In the genomic region with DNA sequence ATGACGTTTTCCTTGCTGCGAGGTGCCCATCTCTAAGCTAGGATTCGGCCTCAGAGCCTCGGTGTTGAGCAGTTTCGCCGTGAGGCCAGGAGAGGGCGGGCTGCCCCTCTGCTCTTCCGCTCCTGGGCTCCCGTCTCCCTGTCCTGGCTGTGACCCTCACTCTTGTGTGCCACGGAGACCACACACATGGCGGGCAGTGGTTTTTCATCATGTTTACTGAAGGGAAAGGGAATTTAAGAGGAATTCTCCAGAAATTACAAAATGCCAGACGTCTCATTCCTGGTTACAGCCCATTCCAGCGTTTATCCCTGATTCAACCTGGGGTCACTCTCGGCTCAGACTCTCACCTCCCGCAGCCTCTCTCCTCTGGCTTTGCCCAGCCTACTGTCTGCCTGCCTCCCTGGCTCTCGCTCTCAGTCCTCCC, we compare ENCODE assay signal across 8 cellular contexts.
DNase-seq lines count a peak whose midpoint lies in the region; ATAC-seq, FAIRE-seq and TF ChIP-seq lines count a peak whose summit lies in the region.

No MANE protein-coding gene starts in this region.

- peak; percentile 98 to 100 for ATAC-seq in A549
- ATAC-seq in upper lobe of right lung = peak; percentile 85

- H3K4me1 ChIP-seq in A549 (no peaks in the 10 kb centered on the region), upper lobe of right lung (no peaks in the 10 kb centered on the region)

- peak; percentile 47 to 63 for DNase-seq in A549 (ENCODE audit: low read depth in 1 of 2, low spot score in 1 of 2)
- DNase-seq in GM12864 (ENCODE audit: low read depth) = no peak
- peak; percentile 55 for DNase-seq in NB4 (ENCODE audit: low read depth)
- peak; percentile 62 for DNase-seq in amniotic epithelial cell (ENCODE audit: low read depth)
- DNase-seq in iPS-NIHi11 (ENCODE audit: low spot score) = peak; percentile 81
- no peak for DNase-seq in upper lobe of right lung
- DNase-seq in GF-D8 (lab: John Stamatoyannopoulos, UW) = no peak
- no peak for DNase-seq in NCI-H1694 (lab: John Stamatoyannopoulos, UW)

- TF ChIP-seq RAD21 in A549 (conservative IDR thresholded peaks at IDR 0.05 in 1 of 2, IDR thresholded peaks at IDR 0.05 in 1 of 2) = peak; percentile 61 to 68

- TF ChIP-seq POLR2A in A549 (IDR thresholded peaks at IDR 0.05; ENCODE audit: low read length) = no peak
- TF ChIP-seq POLR2A in NB4 (IDR thresholded peaks at IDR 0.05; ENCODE audit: extremely low read depth, insufficient read length) = no peak

- WGBS in A549 (ENCODE audit: missing lambda C conversion rate) = 4% methylated on average over 16 of the region's 16 CpGs

- peak overlapping the region; percentile 13; the same call in 1 of the 3 replicates for H3K4me3 ChIP-seq in A549
- H3K4me3 ChIP-seq in GM12864 (ENCODE audit: low read depth, low read length) = no peak overlapping the region
- no peak overlapping the region for H3K4me3 ChIP-seq in NB4 (ENCODE audit: low read depth, low read length)
- no peak overlapping the region for H3K4me3 ChIP-seq in upper lobe of right lung

- CTCF ChIA-PET in A549 (lab: Yijun Ruan, JAX) = interaction anchor here (0.6 to 2.5 kb wide), 23 partner anchors 8 to 1812 kb away, joined by 3 to 26 read pairs (median 4); no protein-coding TSS in a partner anchor

- H3K27me3 ChIP-seq in upper lobe of right lung = peaks cover 21% of the 10 kb centered on the region

- POLR2A ChIA-PET in A549 (lab: Yijun Ruan, JAX) = no interaction called here

- TF ChIP-seq CTCF in A549 (IDR thresholded peaks at IDR 0.05) = peak; percentile 66
- peak; percentile 69 for TF ChIP-seq CTCF in GM12864 (IDR thresholded peaks at IDR 0.05; ENCODE audit: low read depth, low read length, missing control alignments)
- peak; percentile 82 for TF ChIP-seq CTCF in NB4 (IDR thresholded peaks at IDR 0.05; ENCODE audit: low read depth, low read length)
- peak; percentile 66 for TF ChIP-seq CTCF in upper lobe of right lung (IDR thresholded peaks at IDR 0.05)

- FAIRE-seq in A549 (lab: Jason Lieb, UNC) = no peak

- no peaks in the 10 kb centered on the region for H3K9me3 ChIP-seq in A549
- H3K9me3 ChIP-seq in upper lobe of right lung = no peaks in the 10 kb centered on the region

- H3K27ac ChIP-seq in A549 (no peak overlapping the region), upper lobe of right lung (no peak overlapping the region)

- H3K4me2 ChIP-seq in A549 = peak overlapping the region; percentile 69

- H3K36me3 ChIP-seq in upper lobe of right lung = no peaks in the 10 kb centered on the region

- no peak for TF ChIP-seq EP300 in A549 (IDR thresholded peaks at IDR 0.05)

- intact Hi-C loops in upper lobe of right lung (cut with DNase I) = no loop called here

TF ChIP-seq in A549, 52 proteins besides CTCF, POLR2A, EP300 and RAD21:
- TF ChIP-seq SMC3 (IDR thresholded peaks at IDR 0.05) (peak; percentile 63), CBX2 (IDR thresholded peaks at IDR 0.05; ENCODE audit: borderline replicate concordance, low read depth) (no peak)

Comparison
In these comparisons a context has a peak if more than half of its experiments do, and no peak if none do; other contexts are left out.
1. DNase-seq: peak in A549 (2 of 2), NB4 (single experiment), amniotic epithelial cell (single experiment) and iPS-NIHi11 (single experiment); none in GM12864 (single experiment), upper lobe of right lung (single experiment), GF-D8 (single experiment) and NCI-H1694 (single experiment).
2. Peak in every context shown above with its lines, with median percentiles within 50 percentile points of each other: CTCF ChIP-seq.